Comparison of ENCODE assay signal across 22 cellular contexts in the genomic region with DNA sequence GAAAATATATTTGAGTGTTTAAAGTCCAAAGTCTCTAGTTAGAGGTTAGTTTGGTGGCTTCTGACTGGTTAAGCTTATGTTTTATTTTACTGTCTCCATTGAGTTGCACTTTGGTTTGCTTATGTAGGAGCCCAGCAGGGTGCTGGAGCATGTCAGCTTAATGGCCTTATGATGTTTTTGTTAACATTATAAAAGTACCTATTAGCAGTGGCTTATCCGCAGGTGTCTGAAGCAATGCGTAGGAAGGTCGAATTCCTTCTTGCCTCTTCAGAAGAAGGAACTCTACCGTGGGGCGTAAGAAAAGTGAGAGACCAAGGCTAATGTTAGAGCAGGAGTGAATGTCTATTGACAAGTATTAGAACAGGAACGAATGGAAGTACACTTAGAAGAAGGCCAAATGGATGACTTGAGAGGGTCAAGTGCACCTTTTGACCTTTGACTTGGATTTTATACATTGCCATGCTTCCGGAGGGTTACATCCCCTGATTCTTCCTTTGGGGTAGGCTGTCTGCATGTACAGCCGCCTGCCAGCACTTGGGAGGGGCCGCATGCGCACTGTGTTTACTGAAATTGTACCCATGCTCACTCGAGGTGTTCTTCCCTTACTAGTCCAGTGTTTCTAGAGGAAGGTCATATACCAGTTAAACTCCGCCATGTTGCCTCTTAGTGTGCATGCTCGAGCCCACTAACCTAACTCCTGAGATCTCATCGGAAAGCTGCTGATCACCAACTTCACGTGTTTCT.
DNase-seq lines count a peak whose midpoint lies in the region; FAIRE-seq and TF ChIP-seq lines count a peak whose summit lies in the region.
"Had no signal": no experiment of that assay in that cellular context is flagged by ENCODE, and none has a peak within 500 bp of the region (broad histone marks: within the 10 kb centered on the region; RNA-seq: fewer than 3 reads in every experiment).

No MANE protein-coding gene starts in this region.

- DNase-seq in NT2/D1 (ENCODE audit: low read depth, low spot score): peak; percentile 1
- peak; percentile 13 for DNase-seq in iPS DF 6.9 (ENCODE audit: low read depth, low spot score)
- peak; percentile 43 for DNase-seq in small intestine
- DNase-seq in SKM-1 (lab: John Stamatoyannopoulos, UW; ENCODE audit: unreplicated experiment): no peak
- DNase-seq in NCI-H524 treated with DMSO at 0.1 percent for 48 hours (lab: John Stamatoyannopoulos, UW): no peak
- DNase-seq in T-helper 1 cell: no peak
- DNase-seq in NCI-H1092 (lab: John Stamatoyannopoulos, UW): no peak
- DNase-seq: Caco-2; CD4-positive, alpha-beta T cell; DND-41; GM23248; MG63; NCI-H1417 treated with DMSO at 0.1 percent for 48 hours; NCI-H187 treated with DMSO at 0.1 percent for 48 hours; NCI-H2107; NCI-H2227 treated with DMSO at 0.1 percent for 48 hours; NCI-H510A; NCI-H774; Peyer's patch had no signal

- POLR2A ChIA-PET in HEK293 (lab: Yijun Ruan, JAX): no interaction called here

- H3K36me3 ChIP-seq in HEK293 (ENCODE audit: control insufficient read depth in 2 of 2, insufficient read depth in 1 of 2, low read length in 2 of 2) (no peaks in the 10 kb centered on the region), NT2/D1 (ENCODE audit: insufficient read depth, insufficient read length, low read length) (no peaks in the 10 kb centered on the region), iPS DF 6.9 (ENCODE audit: control insufficient read depth, insufficient read depth, low read length) (no peaks in the 10 kb centered on the region), small intestine (ENCODE audit: control insufficient read depth in 2 of 2, insufficient read depth in 2 of 2, low read length in 2 of 2) (no peaks in the 10 kb centered on the region)
- H3K36me3 ChIP-seq: BLaER1, MG63, Peyer's patch had no signal

- H3K4me1 ChIP-seq in HEK293 (ENCODE audit: control insufficient read depth, insufficient read depth, low read length) (no peaks in the 10 kb centered on the region), NT2/D1 (ENCODE audit: insufficient read depth, insufficient read length) (no peaks in the 10 kb centered on the region), iPS DF 6.9 (ENCODE audit: control insufficient read depth, insufficient read depth, low read length) (peaks cover 3% of the 10 kb centered on the region), small intestine (ENCODE audit: control insufficient read depth in 2 of 2, insufficient read depth in 1 of 2, low read depth in 1 of 2, low read length in 1 of 2) (no peaks in the 10 kb centered on the region)
- H3K4me1 ChIP-seq: BLaER1, Caco-2, Peyer's patch had no signal

- CTCF ChIA-PET in HEK293 (lab: Yijun Ruan, JAX): no interaction called here

- no peak for FAIRE-seq in small intestine (lab: Jason Lieb, UNC)
- FAIRE-seq: GM12878 had no signal

- H3K27me3 ChIP-seq in NT2/D1 (ENCODE audit: insufficient read depth, insufficient read length): no peaks in the 10 kb centered on the region
- no peaks in the 10 kb centered on the region for H3K27me3 ChIP-seq in iPS DF 6.9 (ENCODE audit: control insufficient read depth, insufficient read depth, low read length)
- no peaks in the 10 kb centered on the region for H3K27me3 ChIP-seq in small intestine (ENCODE audit: control insufficient read depth in 2 of 2, insufficient read depth in 2 of 2, low read length in 2 of 2)
- H3K27me3 ChIP-seq: BLaER1, MG63, Peyer's patch had no signal

- H3K9me3 ChIP-seq in HEK293 (ENCODE audit: control insufficient read depth, insufficient read depth, low read depth, low read length): no peaks in the 10 kb centered on the region
- no peaks in the 10 kb centered on the region for H3K9me3 ChIP-seq in NT2/D1 (ENCODE audit: insufficient read depth, low read length)
- H3K9me3 ChIP-seq in iPS DF 6.9 (ENCODE audit: control insufficient read depth, insufficient read depth, low read length): no peaks in the 10 kb centered on the region
- H3K9me3 ChIP-seq in small intestine (ENCODE audit: control insufficient read depth, low read depth): no peaks in the 10 kb centered on the region
- H3K9me3 ChIP-seq: BLaER1, Caco-2, MG63, Peyer's patch had no signal

- H3K27ac ChIP-seq in HEK293 (ENCODE audit: extremely low read depth, low read depth, low read length) (no peak overlapping the region), iPS DF 6.9 (ENCODE audit: low read length) (no peak overlapping the region), small intestine (ENCODE audit: low read depth in 1 of 2, low read length in 1 of 2) (no peak overlapping the region)
- H3K27ac ChIP-seq: BLaER1, GM23248, Peyer's patch had no signal

- no CpG with 5 or more reads among the region's 15 CpGs for WGBS in iPS DF 6.9 (ENCODE audit: insufficient coverage, insufficient read length)
- WGBS in small intestine, 3 donors: 66 to 70% (median 69%) methylated on average over 15 of the region's 15 CpGs

- H3K4me3 ChIP-seq in HEK293 (ENCODE audit: low read depth, low read length): no peak overlapping the region
- H3K4me3 ChIP-seq in NT2/D1 (ENCODE audit: insufficient read length, low read depth): no peak overlapping the region
- H3K4me3 ChIP-seq in iPS DF 6.9 (ENCODE audit: low read length): no peak overlapping the region
- H3K4me3 ChIP-seq in small intestine (ENCODE audit: low read depth in 1 of 2, low read length in 2 of 2): no peak overlapping the region
- H3K4me3 ChIP-seq: BLaER1, GM12878, GM23248, MG63, Peyer's patch had no signal

- TF ChIP-seq CTCF in HEK293 (tag by site-specific recombination; IDR thresholded peaks at IDR 0.05): no peak

- H3K9ac ChIP-seq in NT2/D1 (ENCODE audit: insufficient read length, low read depth): no peak overlapping the region
- H3K9ac ChIP-seq: BLaER1, GM23248 had no signal

TF ChIP-seq in HEK293, 187 proteins besides CTCF, POLR2A, EP300 and RAD21:
- TF ChIP-seq, protein P1, sequence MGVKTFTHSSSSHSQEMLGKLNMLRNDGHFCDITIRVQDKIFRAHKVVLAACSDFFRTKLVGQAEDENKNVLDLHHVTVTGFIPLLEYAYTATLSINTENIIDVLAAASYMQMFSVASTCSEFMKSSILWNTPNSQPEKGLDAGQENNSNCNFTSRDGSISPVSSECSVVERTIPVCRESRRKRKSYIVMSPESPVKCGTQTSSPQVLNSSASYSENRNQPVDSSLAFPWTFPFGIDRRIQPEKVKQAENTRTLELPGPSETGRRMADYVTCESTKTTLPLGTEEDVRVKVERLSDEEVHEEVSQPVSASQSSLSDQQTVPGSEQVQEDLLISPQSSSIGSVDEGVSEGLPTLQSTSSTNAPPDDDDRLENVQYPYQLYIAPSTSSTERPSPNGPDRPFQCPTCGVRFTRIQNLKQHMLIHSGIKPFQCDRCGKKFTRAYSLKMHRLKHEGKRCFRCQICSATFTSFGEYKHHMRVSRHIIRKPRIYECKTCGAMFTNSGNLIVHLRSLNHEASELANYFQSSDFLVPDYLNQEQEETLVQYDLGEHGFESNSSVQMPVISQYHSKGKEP (tag by site-specific recombination; IDR thresholded peaks at IDR 0.05): no peak
- no peak for TF ChIP-seq ZNF585B (tag by site-specific recombination; IDR thresholded peaks at IDR 0.05)
- TF ChIP-seq ZSCAN23 (tag by site-specific recombination; IDR thresholded peaks at IDR 0.05): no peak
- TF ChIP-seq TRIM28 (IDR thresholded peaks at IDR 0.05; ENCODE audit: borderline replicate concordance, low read length): peak; percentile 88; the same call in 1 of the 2 replicates
- TF ChIP-seq, protein P2, sequence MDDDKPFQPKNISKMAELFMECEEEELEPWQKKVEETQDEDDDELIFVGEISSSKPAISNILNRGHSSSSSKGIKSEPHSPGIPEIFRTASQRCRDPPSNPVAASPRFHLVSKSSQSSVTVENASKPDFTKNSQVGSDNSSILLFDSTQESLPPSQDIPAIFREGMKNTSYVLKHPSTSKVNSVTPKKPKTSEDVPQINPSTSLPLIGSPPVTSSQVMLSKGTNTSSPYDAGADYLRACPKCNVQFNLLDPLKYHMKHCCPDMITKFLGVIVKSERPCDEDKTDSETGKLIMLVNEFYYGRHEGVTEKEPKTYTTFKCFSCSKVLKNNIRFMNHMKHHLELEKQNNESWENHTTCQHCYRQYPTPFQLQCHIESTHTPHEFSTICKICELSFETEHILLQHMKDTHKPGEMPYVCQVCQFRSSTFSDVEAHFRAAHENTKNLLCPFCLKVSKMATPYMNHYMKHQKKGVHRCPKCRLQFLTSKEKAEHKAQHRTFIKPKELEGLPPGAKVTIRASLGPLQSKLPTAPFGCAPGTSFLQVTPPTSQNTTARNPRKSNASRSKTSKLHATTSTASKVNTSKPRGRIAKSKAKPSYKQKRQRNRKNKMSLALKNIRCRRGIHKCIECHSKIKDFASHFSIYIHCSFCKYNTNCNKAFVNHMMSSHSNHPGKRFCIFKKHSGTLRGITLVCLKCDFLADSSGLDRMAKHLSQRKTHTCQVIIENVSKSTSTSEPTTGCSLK (tag by site-specific recombination; IDR thresholded peaks at IDR 0.05): no peak
- TF ChIP-seq ZNF76 (tag by site-specific recombination; IDR thresholded peaks at IDR 0.05; ENCODE audit: borderline replicate concordance, low read depth): no peak

Comparison
In these comparisons a context has a peak if more than half of its experiments do, and no peak if none do; other contexts are left out.
1. DNase-seq: peak in NT2/D1 (single experiment), iPS DF 6.9 (single experiment) and small intestine (single experiment); none in SKM-1 (single experiment), NCI-H524 treated with DMSO at 0.1 percent for 48 hours (single experiment), T-helper 1 cell (0 of 5) and NCI-H1092 (single experiment).